1 cellular context compared by ENCODE assay signal in the genomic region with DNA sequence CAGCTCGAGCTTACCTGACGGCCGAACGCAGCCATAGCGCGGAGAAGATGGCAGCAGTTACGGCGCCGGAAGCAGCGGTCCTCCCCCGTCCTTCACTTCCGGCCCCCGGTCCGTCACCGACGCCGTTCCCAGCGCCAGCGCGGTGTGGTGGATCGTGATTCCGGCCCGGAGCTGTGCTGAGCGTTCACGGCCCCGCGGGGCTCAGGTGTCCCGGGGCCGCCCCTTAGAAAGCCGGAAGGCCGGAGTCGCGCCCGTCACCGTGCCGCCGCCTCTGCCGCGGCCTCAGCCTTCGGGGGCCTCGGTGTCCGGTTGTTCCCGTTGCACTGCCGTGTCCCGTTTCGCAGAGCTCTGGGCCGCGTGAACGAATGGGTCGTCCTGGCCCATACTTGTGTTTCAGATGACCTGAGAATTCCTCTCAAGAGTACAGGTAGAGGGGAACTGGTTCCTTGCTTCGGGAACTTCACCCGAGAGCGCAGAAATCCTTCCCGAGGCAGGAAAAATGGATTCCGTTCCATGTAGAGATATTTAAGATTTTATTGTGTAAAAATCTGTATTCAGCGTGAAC.
TF ChIP-seq lines count a peak whose summit lies in the region.

A gene with protein sequence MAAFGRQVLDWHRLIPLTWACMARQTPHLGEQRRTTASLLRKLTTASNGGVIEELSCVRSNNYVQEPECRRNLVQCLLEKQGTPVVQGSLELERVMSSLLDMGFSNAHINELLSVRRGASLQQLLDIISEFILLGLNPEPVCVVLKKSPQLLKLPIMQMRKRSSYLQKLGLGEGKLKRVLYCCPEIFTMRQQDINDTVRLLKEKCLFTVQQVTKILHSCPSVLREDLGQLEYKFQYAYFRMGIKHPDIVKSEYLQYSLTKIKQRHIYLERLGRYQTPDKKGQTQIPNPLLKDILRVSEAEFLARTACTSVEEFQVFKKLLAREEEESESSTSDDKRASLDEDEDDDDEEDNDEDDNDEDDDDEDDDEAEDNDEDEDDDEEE (minus strand): TSS at position 49 of the 565 bp plus-strand sequence. CDS start 14 bp downstream, at position 35.

TF ChIP-seq in HepG2, 621 proteins besides CTCF, POLR2A, EP300 and RAD21 (continued from another document and continues in another):
- TF ChIP-seq, protein P1, sequence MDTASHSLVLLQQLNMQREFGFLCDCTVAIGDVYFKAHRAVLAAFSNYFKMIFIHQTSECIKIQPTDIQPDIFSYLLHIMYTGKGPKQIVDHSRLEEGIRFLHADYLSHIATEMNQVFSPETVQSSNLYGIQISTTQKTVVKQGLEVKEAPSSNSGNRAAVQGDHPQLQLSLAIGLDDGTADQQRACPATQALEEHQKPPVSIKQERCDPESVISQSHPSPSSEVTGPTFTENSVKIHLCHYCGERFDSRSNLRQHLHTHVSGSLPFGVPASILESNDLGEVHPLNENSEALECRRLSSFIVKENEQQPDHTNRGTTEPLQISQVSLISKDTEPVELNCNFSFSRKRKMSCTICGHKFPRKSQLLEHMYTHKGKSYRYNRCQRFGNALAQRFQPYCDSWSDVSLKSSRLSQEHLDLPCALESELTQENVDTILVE (CRISPR knock-in tag; IDR thresholded peaks at IDR 0.05) = peak; percentile 100
- TF ChIP-seq HOXA9 (CRISPR knock-in tag; IDR thresholded peaks at IDR 0.05; ENCODE audit: borderline replicate concordance) (peak; percentile 80; the same call in 1 of the 2 replicates), TMF1 (CRISPR knock-in tag; IDR thresholded peaks at IDR 0.05; ENCODE audit: low read depth) (peak; percentile 92), NKX3-1 (CRISPR knock-in tag; IDR thresholded peaks at IDR 0.05) (peak; percentile 97), ZBTB7A (CRISPR knock-in tag; IDR thresholded peaks at IDR 0.05) (no peak; the same call in none of the 2 replicates), ERF (CRISPR knock-in tag; IDR thresholded peaks at IDR 0.05) (peak; percentile 100), ZNF709 (CRISPR knock-in tag; IDR thresholded peaks at IDR 0.05) (peak; percentile 98), ZNF703 (CRISPR knock-in tag; IDR thresholded peaks at IDR 0.05; ENCODE audit: borderline replicate concordance) (peak; percentile 69; the same call in 1 of the 2 replicates), ZNF776 (CRISPR knock-in tag; IDR thresholded peaks at IDR 0.05) (peak; percentile 98), XRCC5 (optimal IDR thresholded peaks at IDR 0.05; ENCODE audit: low read length) (peak; percentile 99), MEIS1 (CRISPR knock-in tag; IDR thresholded peaks at IDR 0.05; ENCODE audit: borderline replicate concordance) (peak; percentile 96; the same call in 1 of the 2 replicates), JDP2 (CRISPR knock-in tag; IDR thresholded peaks at IDR 0.05; ENCODE audit: borderline replicate concordance) (peak; percentile 73; the same call in 1 of the 2 replicates), NR2F6 (IDR thresholded peaks at IDR 0.05) (no peak), NR2F6 (CRISPR knock-in tag; IDR thresholded peaks at IDR 0.05) (peak; percentile 90), ZNF33B (CRISPR knock-in tag; IDR thresholded peaks at IDR 0.05) (peak; percentile 98), ZNF260 (CRISPR knock-in tag; IDR thresholded peaks at IDR 0.05; ENCODE audit: borderline replicate concordance, low read depth) (no peak), ESRRA (CRISPR knock-in tag; IDR thresholded peaks at IDR 0.05; ENCODE audit: low read depth) (peak; percentile 78; the same call in 1 of the 2 replicates), ETV6 (CRISPR knock-in tag; conservative IDR thresholded peaks at IDR 0.05) (peak; percentile 98), ZNF660 (CRISPR knock-in tag; IDR thresholded peaks at IDR 0.05; ENCODE audit: borderline replicate concordance, low read depth) (0 out of 2 replicates have a peak, but pooled peaks have one; percentile 63), POLR2AphosphoS5 (IDR thresholded peaks at IDR 0.05; ENCODE audit: low read depth, low read length) (peak; percentile 89), ATRX (CRISPR knock-in tag; IDR thresholded peaks at IDR 0.05; ENCODE audit: borderline replicate concordance) (no peak), CBX1 (IDR thresholded peaks at IDR 0.05; ENCODE audit: low read depth) (peak; percentile 99), NRL (CRISPR knock-in tag; IDR thresholded peaks at IDR 0.05; ENCODE audit: borderline replicate concordance) (peak; percentile 99; the same call in 1 of the 2 replicates), MEIS2 (CRISPR knock-in tag; IDR thresholded peaks at IDR 0.05) (peak; percentile 92)
- TF ChIP-seq, protein P2, sequence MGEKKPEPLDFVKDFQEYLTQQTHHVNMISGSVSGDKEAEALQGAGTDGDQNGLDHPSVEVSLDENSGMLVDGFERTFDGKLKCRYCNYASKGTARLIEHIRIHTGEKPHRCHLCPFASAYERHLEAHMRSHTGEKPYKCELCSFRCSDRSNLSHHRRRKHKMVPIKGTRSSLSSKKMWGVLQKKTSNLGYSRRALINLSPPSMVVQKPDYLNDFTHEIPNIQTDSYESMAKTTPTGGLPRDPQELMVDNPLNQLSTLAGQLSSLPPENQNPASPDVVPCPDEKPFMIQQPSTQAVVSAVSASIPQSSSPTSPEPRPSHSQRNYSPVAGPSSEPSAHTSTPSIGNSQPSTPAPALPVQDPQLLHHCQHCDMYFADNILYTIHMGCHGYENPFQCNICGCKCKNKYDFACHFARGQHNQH (CRISPR knock-in tag; IDR thresholded peaks at IDR 0.05) = peak; percentile 100
- TF ChIP-seq, protein P3, sequence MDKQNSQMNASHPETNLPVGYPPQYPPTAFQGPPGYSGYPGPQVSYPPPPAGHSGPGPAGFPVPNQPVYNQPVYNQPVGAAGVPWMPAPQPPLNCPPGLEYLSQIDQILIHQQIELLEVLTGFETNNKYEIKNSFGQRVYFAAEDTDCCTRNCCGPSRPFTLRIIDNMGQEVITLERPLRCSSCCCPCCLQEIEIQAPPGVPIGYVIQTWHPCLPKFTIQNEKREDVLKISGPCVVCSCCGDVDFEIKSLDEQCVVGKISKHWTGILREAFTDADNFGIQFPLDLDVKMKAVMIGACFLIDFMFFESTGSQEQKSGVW (CRISPR knock-in tag; IDR thresholded peaks at IDR 0.05; ENCODE audit: borderline replicate concordance) = no peak
- TF ChIP-seq, protein P4, sequence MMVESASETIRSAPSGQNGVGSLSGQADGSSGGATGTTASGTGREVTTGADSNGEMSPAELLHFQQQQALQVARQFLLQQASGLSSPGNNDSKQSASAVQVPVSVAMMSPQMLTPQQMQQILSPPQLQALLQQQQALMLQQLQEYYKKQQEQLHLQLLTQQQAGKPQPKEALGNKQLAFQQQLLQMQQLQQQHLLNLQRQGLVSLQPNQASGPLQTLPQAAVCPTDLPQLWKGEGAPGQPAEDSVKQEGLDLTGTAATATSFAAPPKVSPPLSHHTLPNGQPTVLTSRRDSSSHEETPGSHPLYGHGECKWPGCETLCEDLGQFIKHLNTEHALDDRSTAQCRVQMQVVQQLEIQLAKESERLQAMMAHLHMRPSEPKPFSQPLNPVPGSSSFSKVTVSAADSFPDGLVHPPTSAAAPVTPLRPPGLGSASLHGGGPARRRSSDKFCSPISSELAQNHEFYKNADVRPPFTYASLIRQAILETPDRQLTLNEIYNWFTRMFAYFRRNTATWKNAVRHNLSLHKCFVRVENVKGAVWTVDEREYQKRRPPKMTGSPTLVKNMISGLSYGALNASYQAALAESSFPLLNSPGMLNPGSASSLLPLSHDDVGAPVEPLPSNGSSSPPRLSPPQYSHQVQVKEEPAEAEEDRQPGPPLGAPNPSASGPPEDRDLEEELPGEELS (CRISPR knock-in tag; IDR thresholded peaks at IDR 0.05) = peak; percentile 75
- TF ChIP-seq, protein P5, sequence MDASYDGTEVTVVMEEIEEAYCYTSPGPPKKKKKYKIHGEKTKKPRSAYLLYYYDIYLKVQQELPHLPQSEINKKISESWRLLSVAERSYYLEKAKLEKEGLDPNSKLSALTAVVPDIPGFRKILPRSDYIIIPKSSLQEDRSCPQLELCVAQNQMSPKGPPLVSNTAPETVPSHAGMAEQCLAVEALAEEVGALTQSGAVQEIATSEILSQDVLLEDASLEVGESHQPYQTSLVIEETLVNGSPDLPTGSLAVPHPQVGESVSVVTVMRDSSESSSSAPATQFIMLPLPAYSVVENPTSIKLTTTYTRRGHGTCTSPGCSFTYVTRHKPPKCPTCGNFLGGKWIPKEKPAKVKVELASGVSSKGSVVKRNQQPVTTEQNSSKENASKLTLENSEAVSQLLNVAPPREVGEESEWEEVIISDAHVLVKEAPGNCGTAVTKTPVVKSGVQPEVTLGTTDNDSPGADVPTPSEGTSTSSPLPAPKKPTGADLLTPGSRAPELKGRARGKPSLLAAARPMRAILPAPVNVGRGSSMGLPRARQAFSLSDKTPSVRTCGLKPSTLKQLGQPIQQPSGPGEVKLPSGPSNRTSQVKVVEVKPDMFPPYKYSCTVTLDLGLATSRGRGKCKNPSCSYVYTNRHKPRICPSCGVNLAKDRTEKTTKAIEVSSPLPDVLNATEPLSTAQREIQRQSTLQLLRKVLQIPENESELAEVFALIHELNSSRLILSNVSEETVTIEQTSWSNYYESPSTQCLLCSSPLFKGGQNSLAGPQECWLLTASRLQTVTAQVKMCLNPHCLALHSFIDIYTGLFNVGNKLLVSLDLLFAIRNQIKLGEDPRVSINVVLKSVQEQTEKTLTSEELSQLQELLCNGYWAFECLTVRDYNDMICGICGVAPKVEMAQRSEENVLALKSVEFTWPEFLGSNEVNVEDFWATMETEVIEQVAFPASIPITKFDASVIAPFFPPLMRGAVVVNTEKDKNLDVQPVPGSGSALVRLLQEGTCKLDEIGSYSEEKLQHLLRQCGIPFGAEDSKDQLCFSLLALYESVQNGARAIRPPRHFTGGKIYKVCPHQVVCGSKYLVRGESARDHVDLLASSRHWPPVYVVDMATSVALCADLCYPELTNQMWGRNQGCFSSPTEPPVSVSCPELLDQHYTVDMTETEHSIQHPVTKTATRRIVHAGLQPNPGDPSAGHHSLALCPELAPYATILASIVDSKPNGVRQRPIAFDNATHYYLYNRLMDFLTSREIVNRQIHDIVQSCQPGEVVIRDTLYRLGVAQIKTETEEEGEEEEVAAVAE (CRISPR knock-in tag; IDR thresholded peaks at IDR 0.05; ENCODE audit: borderline replicate concordance) = peak; percentile 94; the same call in 1 of the 2 replicates
- TF ChIP-seq, protein P6, sequence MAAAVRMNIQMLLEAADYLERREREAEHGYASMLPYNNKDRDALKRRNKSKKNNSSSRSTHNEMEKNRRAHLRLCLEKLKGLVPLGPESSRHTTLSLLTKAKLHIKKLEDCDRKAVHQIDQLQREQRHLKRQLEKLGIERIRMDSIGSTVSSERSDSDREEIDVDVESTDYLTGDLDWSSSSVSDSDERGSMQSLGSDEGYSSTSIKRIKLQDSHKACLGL (CRISPR knock-in tag; IDR thresholded peaks at IDR 0.05) = peak; percentile 98
- TF ChIP-seq, protein P7, sequence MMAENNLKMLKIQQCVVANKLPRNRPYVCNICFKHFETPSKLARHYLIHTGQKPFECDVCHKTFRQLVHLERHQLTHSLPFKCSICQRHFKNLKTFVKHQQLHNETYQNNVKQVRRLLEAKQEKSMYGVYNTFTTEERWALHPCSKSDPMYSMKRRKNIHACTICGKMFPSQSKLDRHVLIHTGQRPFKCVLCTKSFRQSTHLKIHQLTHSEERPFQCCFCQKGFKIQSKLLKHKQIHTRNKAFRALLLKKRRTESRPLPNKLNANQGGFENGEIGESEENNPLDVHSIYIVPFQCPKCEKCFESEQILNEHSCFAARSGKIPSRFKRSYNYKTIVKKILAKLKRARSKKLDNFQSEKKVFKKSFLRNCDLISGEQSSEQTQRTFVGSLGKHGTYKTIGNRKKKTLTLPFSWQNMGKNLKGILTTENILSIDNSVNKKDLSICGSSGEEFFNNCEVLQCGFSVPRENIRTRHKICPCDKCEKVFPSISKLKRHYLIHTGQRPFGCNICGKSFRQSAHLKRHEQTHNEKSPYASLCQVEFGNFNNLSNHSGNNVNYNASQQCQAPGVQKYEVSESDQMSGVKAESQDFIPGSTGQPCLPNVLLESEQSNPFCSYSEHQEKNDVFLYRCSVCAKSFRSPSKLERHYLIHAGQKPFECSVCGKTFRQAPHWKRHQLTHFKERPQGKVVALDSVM (CRISPR knock-in tag; IDR thresholded peaks at IDR 0.05) = peak; percentile 88
- TF ChIP-seq, protein P8, sequence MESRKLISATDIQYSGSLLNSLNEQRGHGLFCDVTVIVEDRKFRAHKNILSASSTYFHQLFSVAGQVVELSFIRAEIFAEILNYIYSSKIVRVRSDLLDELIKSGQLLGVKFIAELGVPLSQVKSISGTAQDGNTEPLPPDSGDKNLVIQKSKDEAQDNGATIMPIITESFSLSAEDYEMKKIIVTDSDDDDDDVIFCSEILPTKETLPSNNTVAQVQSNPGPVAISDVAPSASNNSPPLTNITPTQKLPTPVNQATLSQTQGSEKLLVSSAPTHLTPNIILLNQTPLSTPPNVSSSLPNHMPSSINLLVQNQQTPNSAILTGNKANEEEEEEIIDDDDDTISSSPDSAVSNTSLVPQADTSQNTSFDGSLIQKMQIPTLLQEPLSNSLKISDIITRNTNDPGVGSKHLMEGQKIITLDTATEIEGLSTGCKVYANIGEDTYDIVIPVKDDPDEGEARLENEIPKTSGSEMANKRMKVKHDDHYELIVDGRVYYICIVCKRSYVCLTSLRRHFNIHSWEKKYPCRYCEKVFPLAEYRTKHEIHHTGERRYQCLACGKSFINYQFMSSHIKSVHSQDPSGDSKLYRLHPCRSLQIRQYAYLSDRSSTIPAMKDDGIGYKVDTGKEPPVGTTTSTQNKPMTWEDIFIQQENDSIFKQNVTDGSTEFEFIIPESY (CRISPR knock-in tag; IDR thresholded peaks at IDR 0.05) = peak; percentile 91
- TF ChIP-seq, protein P9, sequence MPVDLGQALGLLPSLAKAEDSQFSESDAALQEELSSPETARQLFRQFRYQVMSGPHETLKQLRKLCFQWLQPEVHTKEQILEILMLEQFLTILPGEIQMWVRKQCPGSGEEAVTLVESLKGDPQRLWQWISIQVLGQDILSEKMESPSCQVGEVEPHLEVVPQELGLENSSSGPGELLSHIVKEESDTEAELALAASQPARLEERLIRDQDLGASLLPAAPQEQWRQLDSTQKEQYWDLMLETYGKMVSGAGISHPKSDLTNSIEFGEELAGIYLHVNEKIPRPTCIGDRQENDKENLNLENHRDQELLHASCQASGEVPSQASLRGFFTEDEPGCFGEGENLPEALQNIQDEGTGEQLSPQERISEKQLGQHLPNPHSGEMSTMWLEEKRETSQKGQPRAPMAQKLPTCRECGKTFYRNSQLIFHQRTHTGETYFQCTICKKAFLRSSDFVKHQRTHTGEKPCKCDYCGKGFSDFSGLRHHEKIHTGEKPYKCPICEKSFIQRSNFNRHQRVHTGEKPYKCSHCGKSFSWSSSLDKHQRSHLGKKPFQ (CRISPR knock-in tag; IDR thresholded peaks at IDR 0.05; ENCODE audit: insufficient replicate concordance) = peak; percentile 88
- TF ChIP-seq, protein P10, sequence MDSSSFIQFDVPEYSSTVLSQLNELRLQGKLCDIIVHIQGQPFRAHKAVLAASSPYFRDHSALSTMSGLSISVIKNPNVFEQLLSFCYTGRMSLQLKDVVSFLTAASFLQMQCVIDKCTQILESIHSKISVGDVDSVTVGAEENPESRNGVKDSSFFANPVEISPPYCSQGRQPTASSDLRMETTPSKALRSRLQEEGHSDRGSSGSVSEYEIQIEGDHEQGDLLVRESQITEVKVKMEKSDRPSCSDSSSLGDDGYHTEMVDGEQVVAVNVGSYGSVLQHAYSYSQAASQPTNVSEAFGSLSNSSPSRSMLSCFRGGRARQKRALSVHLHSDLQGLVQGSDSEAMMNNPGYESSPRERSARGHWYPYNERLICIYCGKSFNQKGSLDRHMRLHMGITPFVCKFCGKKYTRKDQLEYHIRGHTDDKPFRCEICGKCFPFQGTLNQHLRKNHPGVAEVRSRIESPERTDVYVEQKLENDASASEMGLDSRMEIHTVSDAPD (CRISPR knock-in tag; IDR thresholded peaks at IDR 0.05) = peak; percentile 81; the same call in 1 of the 2 replicates
- TF ChIP-seq, protein P11, sequence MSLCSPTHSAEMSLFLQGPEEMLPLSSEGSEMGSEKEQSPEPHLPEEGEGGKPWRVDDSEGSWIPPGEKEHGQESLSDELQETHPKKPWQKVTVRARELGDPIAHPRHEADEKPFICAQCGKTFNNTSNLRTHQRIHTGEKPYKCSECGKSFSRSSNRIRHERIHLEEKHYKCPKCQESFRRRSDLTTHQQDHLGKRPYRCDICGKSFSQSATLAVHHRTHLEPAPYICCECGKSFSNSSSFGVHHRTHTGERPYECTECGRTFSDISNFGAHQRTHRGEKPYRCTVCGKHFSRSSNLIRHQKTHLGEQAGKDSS (CRISPR knock-in tag; IDR thresholded peaks at IDR 0.05; ENCODE audit: borderline replicate concordance, low read depth) = peak; percentile 98
